Comparison of ENCODE assay signal across 10 cellular contexts in the genomic region with DNA sequence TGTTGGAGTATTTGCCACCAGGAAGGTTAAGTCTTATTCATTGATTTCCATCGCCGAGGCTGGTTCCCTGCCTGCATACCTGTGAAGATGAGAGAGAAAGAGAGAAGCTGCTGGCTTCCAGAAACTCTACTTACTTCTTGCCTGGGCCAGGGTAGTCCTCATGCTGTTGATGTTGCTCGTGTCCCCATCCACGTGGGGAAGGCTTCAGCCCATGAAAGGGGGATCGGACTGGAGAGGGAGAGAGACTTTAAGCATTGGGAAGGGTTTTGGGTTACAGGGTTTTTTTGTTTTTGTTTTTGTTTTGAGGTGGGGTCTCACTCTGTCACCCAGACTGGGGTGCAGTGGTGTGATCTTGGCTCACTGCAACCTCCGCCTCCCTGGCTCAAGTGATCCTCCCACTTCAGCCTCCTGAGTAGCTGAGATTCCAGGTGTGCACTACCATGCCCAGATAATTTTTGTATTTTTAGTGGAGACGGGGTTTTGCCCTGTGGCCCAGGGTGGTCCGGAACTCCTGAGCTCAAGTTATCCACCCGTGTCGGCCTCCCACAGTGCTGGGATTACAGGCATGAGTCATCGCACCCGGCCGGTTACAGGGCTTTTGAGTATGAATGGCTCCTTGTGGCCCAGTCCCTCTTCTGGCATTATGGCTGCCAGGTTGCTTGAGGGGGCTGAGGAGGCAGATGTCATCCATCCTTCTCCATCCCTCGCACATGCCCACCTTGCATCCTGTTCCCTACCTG. TPM values are rescaled to one million over a fixed set of nuclear protein-coding genes. Genes with fewer than 3 reads are reported as not detected.
DNase-seq lines count a peak whose midpoint lies in the region; ATAC-seq lines count a peak whose summit lies in the region.
"Had no signal": no experiment of that assay in that cellular context is flagged by ENCODE, and none has a peak within 500 bp of the region (broad histone marks: within the 10 kb centered on the region; RNA-seq: fewer than 3 reads in every experiment).

No MANE protein-coding gene starts in this region.

- no peak overlapping the region for H3K4me3 ChIP-seq in SJSA1

- H3K27ac ChIP-seq in SJSA1 = peak overlapping the region; percentile 87

- ATAC-seq in sciatic nerve = no peak
- ATAC-seq in HG03342 (IDR thresholded peaks at IDR 0.05; ENCODE audit: unreplicated experiment) = no peak
- no peak for ATAC-seq in GM21825 (IDR thresholded peaks at IDR 0.05; ENCODE audit: unreplicated experiment)
- ATAC-seq: activated CD4-positive, alpha-beta T cell treated with anti-CD3 and anti-CD28 coated beads for 36 hours had no signal

- no peaks in the 10 kb centered on the region for H3K9me3 ChIP-seq in SJSA1 (replicated peaks)

- peaks cover 59% of the 10 kb centered on the region for H3K36me3 ChIP-seq in SJSA1

- intact Hi-C loops in sciatic nerve (cut with DNase I) = no loop called here

- H3K4me1 ChIP-seq in SJSA1 (replicated peaks) = peaks cover 62% of the 10 kb centered on the region

- DNase-seq in COLO829 (ENCODE audit: low spot score) (peak; percentile 71), SJSA1 (ENCODE audit: low read depth in 1 of 2, low spot score in 2 of 2) (peak; percentile 95 to 98), fibroblast of peridontal ligament (ENCODE audit: extremely low read depth) (peak; percentile 59), sciatic nerve (ENCODE audit: low spot score) (peak; percentile 69), AML-193 (lab: John Stamatoyannopoulos, UW) (no peak)
- DNase-seq in stimulated activated CD4-positive, alpha-beta T cell treated with anti-CD3 and anti-CD28 coated beads, Interleukin-4, amount 100 ng/mL, for 1 hour = no peak
- DNase-seq: activated CD4-positive, alpha-beta T cell treated with anti-CD3 and anti-CD28 coated beads for 36 hours; NCI-H82 had no signal

- no peaks in the 10 kb centered on the region for H3K27me3 ChIP-seq in SJSA1 (replicated peaks)

RNA-seq across cellular contexts. Expression of gene ITGB3, which starts 26.6 kb away (rescaled TPM):
- 164 and 202 TPM in 2 replicates for total RNA-seq in SJSA1 (2014; rRNA removed; shearing (Covaris generic))
- 30.2 TPM for total RNA-seq in sciatic nerve

RNA-seq across cellular contexts. Expression of gene EFCAB13, which starts 43.5 kb away (rescaled TPM):
- total RNA-seq in SJSA1 (2014; rRNA removed; shearing (Covaris generic)) = 1.8 and 5.4 TPM in 2 replicates
- 24.5 TPM for total RNA-seq in sciatic nerve

Comparison
In these comparisons a context has a peak if more than half of its experiments do, and no peak if none do; other contexts are left out.
1. DNase-seq: peak in COLO829 (single experiment), SJSA1 (2 of 2), fibroblast of peridontal ligament (single experiment) and sciatic nerve (single experiment); none in stimulated activated CD4-positive, alpha-beta T cell treated with anti-CD3 and anti-CD28 coated beads, Interleukin-4, amount 100 ng/mL, for 1 hour (single experiment) and AML-193 (0 of 2).